8 cellular contexts compared by ENCODE assay signal in the genomic region with DNA sequence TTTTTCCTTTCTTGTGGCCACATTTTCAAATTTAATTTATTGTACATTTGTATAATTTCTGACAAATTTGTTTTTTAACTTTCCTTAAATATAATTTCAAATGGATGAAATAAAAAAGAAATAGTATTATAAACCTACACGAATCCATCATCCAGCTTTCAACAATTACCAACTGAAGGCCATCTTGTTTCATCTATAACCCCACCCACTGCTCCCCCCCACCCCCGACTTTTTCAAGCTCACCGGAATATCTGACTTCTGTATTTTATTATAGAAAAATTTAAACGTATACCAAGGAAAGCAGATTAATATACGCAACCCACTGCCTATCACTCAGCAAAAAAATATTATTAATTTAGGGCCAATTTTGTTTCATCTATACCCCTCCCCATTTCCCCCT. TPM values are rescaled to one million over a fixed set of nuclear protein-coding genes. Genes with fewer than 3 reads are reported as not detected.
DNase-seq lines count a peak whose midpoint lies in the region; ATAC-seq and TF ChIP-seq lines count a peak whose summit lies in the region.

No MANE protein-coding gene starts in this region.

- peaks cover 0 to 48% (median 6%) of the 10 kb centered on the region in 6 donors for H3K36me3 ChIP-seq in spleen

- peaks cover 5 to 33% (median 16%) of the 10 kb centered on the region in 6 donors for H3K4me1 ChIP-seq in spleen

- TF ChIP-seq CTCF in fibroblast of mammary gland (conservative IDR thresholded peaks at IDR 0.05; ENCODE audit: control insufficient read depth, insufficient read depth, low read depth, low read length) (no peak), spleen (IDR thresholded peaks at IDR 0.05 in 8 of 11, conservative IDR thresholded peaks at IDR 0.05 in 3 of 11) (no peak)

- WGBS in spleen, 5 donors: 7 to 41% (median 9%) methylated on average over 5 of the region's 5 CpGs

- in situ Hi-C loops in G401 (cut with HindIII; ENCODE audit: low sequenced_read_pairs): no loop called here

- H3K9me3 ChIP-seq in spleen: no peaks in the 10 kb centered on the region

- DNase-seq in SIG-M5 treated with dmso at 0.1 percent for 504 hours (lab: John Stamatoyannopoulos, UW; ENCODE audit: unreplicated experiment): peak; percentile 12
- no peak for DNase-seq in SIG-M5 (lab: John Stamatoyannopoulos, UW)
- DNase-seq in RKO (ENCODE audit: low spot score): peak; percentile 9
- DNase-seq in fibroblast of mammary gland (ENCODE audit: low read depth): peak; percentile 21
- no peak for DNase-seq in spleen
- no peak for DNase-seq in G401 (ENCODE audit: low spot score)

- no peak for TF ChIP-seq POLR2A in spleen (IDR thresholded peaks at IDR 0.05)

- peak overlapping the region in 6 of 8 donors; percentile 94 to 97 (median 96) for H3K27ac ChIP-seq in spleen

- intact Hi-C loops in spleen (cut with DNase I; ENCODE audit: low total_unique reads): loop anchor here (10.0 kb wide), 1 partner anchor 151 kb away; no protein-coding TSS in a partner anchor

- H3K4me3 ChIP-seq in fibroblast of mammary gland (ENCODE audit: control insufficient read depth, low read depth, low read length): peak overlapping the region; percentile 86
- H3K4me3 ChIP-seq in spleen: peak overlapping the region; percentile 29 to 80 (median 47)

- no peak for ATAC-seq in HG03280 (IDR thresholded peaks at IDR 0.05; ENCODE audit: unreplicated experiment)
- ATAC-seq in GM19397 (IDR thresholded peaks at IDR 0.05; ENCODE audit: unreplicated experiment): no peak

- H3K27me3 ChIP-seq in spleen (replicated peaks in 1 of 7): no peaks in the 10 kb centered on the region

RNA-seq across cellular contexts. Expression of a gene that starts 1.1 kb away (rescaled TPM):
- total RNA-seq in spleen: 100 to 1,000 TPM; 136 to 222 (median 168) TPM
- polyA plus RNA-seq in spleen: 100 to 1,000 TPM in 2 of 3 donors, 10 to 100 TPM in 1; 86.8 to 148 (median 107) TPM
- 666 and 732 TPM in 2 replicates for total RNA-seq in G401 (2014; rRNA removed; shearing (Covaris generic))

RNA-seq across cellular contexts. Expression of a gene that starts 25.3 kb away (rescaled TPM):
- total RNA-seq in spleen: not detected
- polyA plus RNA-seq in spleen: under 1 TPM in 2 of 3 donors, not detected in 1; 0.14 to 0.22 TPM
- not detected in 2 replicates for total RNA-seq in G401 (2014; rRNA removed; shearing (Covaris generic))

RNA-seq across cellular contexts. Expression of a gene that starts 56.6 kb away (rescaled TPM):
- total RNA-seq in spleen: 10 to 100 TPM; 14.8 to 71.5 (median 30.5) TPM
- 10 to 100 TPM; 27.9 to 44.1 (median 29.1) TPM for polyA plus RNA-seq in spleen
- total RNA-seq in G401 (2014; rRNA removed; shearing (Covaris generic)): 9.8 and 27.0 TPM in 2 replicates

Comparison
In these comparisons a context has a peak if more than half of its experiments do, and no peak if none do; other contexts are left out.
1. DNase-seq: peak in SIG-M5 treated with dmso at 0.1 percent for 504 hours (single experiment), RKO (single experiment) and fibroblast of mammary gland (single experiment); none in SIG-M5 (single experiment), spleen (single experiment) and G401 (single experiment).